ENCODE assay signal across 10 cellular contexts in genomic region chr3:73365756-73366397, GRCh38.
DNase-seq lines count a peak whose midpoint lies in the region; ATAC-seq, FAIRE-seq and TF ChIP-seq lines count a peak whose summit lies in the region.
"Had no signal": no experiment of that assay in that cellular context is flagged by ENCODE, and none has a peak within 500 bp of the region (broad histone marks: within the 10 kb centered on the region; RNA-seq: fewer than 3 reads in every experiment).

No MANE protein-coding gene starts in this region.

- H3K27me3 ChIP-seq in ascending aorta (no peaks in the 10 kb centered on the region), pancreas (no peaks in the 10 kb centered on the region)

- H3K4me3 ChIP-seq in ascending aorta, result peak overlapping the region; percentile 22 to 45
- H3K4me3 ChIP-seq in pancreas, result no peak overlapping the region

- peak overlapping the region in 1 of 2 donors; percentile 54 for H3K27ac ChIP-seq in ascending aorta
- H3K27ac ChIP-seq in pancreas, result no peak overlapping the region

- H3K27ac Mint-ChIP-seq in T-helper 17 cell, result no peak overlapping the region

- WGBS in pancreas, 2 donors, result 81 to 88% methylated on average over 12 of the region's 12 CpGs

- H3K36me3 ChIP-seq in ascending aorta (no peaks in the 10 kb centered on the region), pancreas (no peaks in the 10 kb centered on the region)

- H3K4me3 Mint-ChIP-seq in T-helper 17 cell, result no peak overlapping the region

- H3K4me1 ChIP-seq in ascending aorta (no peaks in the 10 kb centered on the region), pancreas (no peaks in the 10 kb centered on the region)

- peak; percentile 74 for FAIRE-seq in pancreas (lab: Jason Lieb, UNC)
- FAIRE-seq: A204.1 had no signal

- TF ChIP-seq CTCF in ascending aorta (IDR thresholded peaks at IDR 0.05) (no peak), pancreas (IDR thresholded peaks at IDR 0.05) (no peak)

- intact Hi-C loops in ascending aorta (cut with DNase I), result no loop called here
- intact Hi-C loops in cardiac septum (cut with DNase I), result no loop called here
- intact Hi-C loops in pancreas (cut with DNase I), result no loop called here

- no peaks in the 10 kb centered on the region for H3K36me3 Mint-ChIP-seq in T-helper 17 cell (ENCODE audit: low read depth)

- ATAC-seq in pancreas, result peak; percentile 66 to 92 (median 90)
- ATAC-seq in GM18873 (IDR thresholded peaks at IDR 0.05; ENCODE audit: low FRiP score, unreplicated experiment), result no peak
- ATAC-seq in T-helper 17 cell, result no peak
- ATAC-seq in GM21515 (IDR thresholded peaks at IDR 0.05; ENCODE audit: unreplicated experiment), result no peak

- DNase-seq in AG08396 (ENCODE audit: low spot score) (peak; percentile 86), ascending aorta (ENCODE audit: low spot score in 2 of 2) (peak; percentile 42 to 90), cardiac septum (ENCODE audit: low spot score) (peak; percentile 83), pancreas (peak in 4 of 6 donors; percentile 18 to 42 (median 28)), DMS 273 (lab: John Stamatoyannopoulos, UW; ENCODE audit: unreplicated experiment) (no peak), T-helper 17 cell (no peak)
- DNase-seq: activated CD4-positive, alpha-beta T cell treated with anti-CD3 and anti-CD28 coated beads for 48 hours had no signal

- H3K9me3 ChIP-seq in ascending aorta (no peaks in the 10 kb centered on the region), pancreas (no peaks in the 10 kb centered on the region), T-helper 17 cell (ENCODE audit: control insufficient read depth, low read length, poor library complexity, severe bottlenecking) (no peaks in the 10 kb centered on the region)

- no peaks in the 10 kb centered on the region for H3K4me1 Mint-ChIP-seq in T-helper 17 cell

- no peaks in the 10 kb centered on the region for H3K27me3 Mint-ChIP-seq in T-helper 17 cell

Comparison
In these comparisons a context has a peak if more than half of its experiments do, and no peak if none do; other contexts are left out.
1. DNase-seq: peak in AG08396 (single experiment), ascending aorta (2 of 2), cardiac septum (single experiment) and pancreas (4 of 6); none in DMS 273 (single experiment) and T-helper 17 cell (0 of 3).
2. H3K4me3 ChIP-seq: peak in ascending aorta (2 of 2); none in pancreas (0 of 4).
3. ATAC-seq: peak in pancreas (4 of 4); none in GM18873 (single experiment), T-helper 17 cell (single experiment) and GM21515 (single experiment).